ENCODE assay signal across 14 cellular contexts in genomic region chr14:92397140-92397815, GRCh38.
A peak's percentile ranks its signal among the peaks of the same experiment; 100 is the strongest.
DNase-seq lines count a peak whose midpoint lies in the region; ATAC-seq, FAIRE-seq and TF ChIP-seq lines count a peak whose summit lies in the region.
"Had no signal": no experiment of that assay in that cellular context is flagged by ENCODE, and none has a peak within 500 bp of the region (broad histone marks: within the 10 kb centered on the region; RNA-seq: fewer than 3 reads in every experiment).

No MANE protein-coding gene starts in this region.

- CTCF ChIA-PET in T-cell (lab: Charles Lee), result no interaction called here

- TF ChIP-seq CTCF in AG09309 (IDR thresholded peaks at IDR 0.05; ENCODE audit: control insufficient read depth, insufficient read depth, low read depth, low read length, missing control alignments), result no peak
- no peak for TF ChIP-seq CTCF in kidney epithelial cell (IDR thresholded peaks at IDR 0.05; ENCODE audit: insufficient read depth, low read length, poor library complexity, severe bottlenecking)

- H3K4me3 ChIP-seq in AG09309 (ENCODE audit: control insufficient read depth, low read depth, low read length) (no peak overlapping the region), kidney epithelial cell (ENCODE audit: low read depth, low read length) (no peak overlapping the region)
- H3K4me3 ChIP-seq: skin epidermis had no signal

- FAIRE-seq in HTR-8/SVneo (lab: Jason Lieb, UNC), result no peak

- H3K27me3 ChIP-seq in kidney epithelial cell (ENCODE audit: control insufficient read depth, insufficient read depth, low read length), result no peaks in the 10 kb centered on the region

- H3K9me3 Mint-ChIP-seq in T-cell, result peaks cover 0 to under 1% (median under 1%) of the 10 kb centered on the region in 3 donors
- H3K9me3 Mint-ChIP-seq: CD4-positive, alpha-beta T cell had no signal

- H3K36me3 Mint-ChIP-seq in T-cell, result no peaks in the 10 kb centered on the region

- DNase-seq in AG09309 (ENCODE audit: low read depth), result peak; percentile 28
- peak; percentile 52 for DNase-seq in HTR-8/SVneo (ENCODE audit: insufficient read length, low spot score)
- peak; percentile 82 for DNase-seq in astrocyte of the hippocampus (ENCODE audit: low read depth, low spot score)
- DNase-seq in kidney epithelial cell (ENCODE audit: low read depth), result peak; percentile 56
- no peak for DNase-seq in activated T-cell treated with anti-CD3 and anti-CD28 coated beads, Interleukin-2, amount 50 U/mL, for 1 hour
- no peak for DNase-seq in T-cell
- no peak for DNase-seq in C1 segment of cervical spinal cord (lab: John Stamatoyannopoulos, UW)
- no peak for DNase-seq in NK-92 (lab: John Stamatoyannopoulos, UW; ENCODE audit: unreplicated experiment)
- DNase-seq: CD4-positive, alpha-beta T cell; KG1; RPMI8226; stimulated activated naive CD8-positive, alpha-beta T cell treated with anti-CD3 and anti-CD28 coated beads, Interleukin-15, Interleukin-2, amounts not matched to agents 100 U/mL and 50 U/mL, for 24 hours had no signal

- no peak overlapping the region for H3K27ac Mint-ChIP-seq in T-cell
- H3K27ac Mint-ChIP-seq: CD4-positive, alpha-beta T cell had no signal

- H3K27me3 Mint-ChIP-seq in T-cell, result peaks cover 13 to 16% of the 10 kb centered on the region in 2 donors

- no peak overlapping the region for H3K4me3 Mint-ChIP-seq in T-cell
- H3K4me3 Mint-ChIP-seq: CD4-positive, alpha-beta T cell had no signal

- H3K36me3 ChIP-seq in kidney epithelial cell (ENCODE audit: control insufficient read depth, insufficient read depth, low read length), result no peaks in the 10 kb centered on the region

- ATAC-seq in T-cell (replicated peaks in 1 of 4), result no peak
- ATAC-seq: left lobe of liver; stimulated activated naive CD8-positive, alpha-beta T cell treated with anti-CD3 and anti-CD28 coated beads, Interleukin-15, Interleukin-2, amounts not matched to agents 100 U/mL and 50 U/mL, for 24 hours had no signal

- POLR2A ChIA-PET in T-cell (lab: Charles Lee), result no interaction called here

- H3K4me1 Mint-ChIP-seq in T-cell, result no peaks in the 10 kb centered on the region

Comparison
In these comparisons a context has a peak if more than half of its experiments do, and no peak if none do; other contexts are left out.
1. DNase-seq: peak in AG09309 (single experiment), HTR-8/SVneo (single experiment), astrocyte of the hippocampus (single experiment) and kidney epithelial cell (single experiment); none in activated T-cell treated with anti-CD3 and anti-CD28 coated beads, Interleukin-2, amount 50 U/mL, for 1 hour (single experiment), T-cell (0 of 34), C1 segment of cervical spinal cord (0 of 14) and NK-92 (single experiment).